In genomic region chr1:168054117-168054516, GRCh38 we compare ENCODE assay signal across 19 cellular contexts.
DNase-seq lines count a peak whose midpoint lies in the region; ATAC-seq and TF ChIP-seq lines count a peak whose summit lies in the region.
"Had no signal": no experiment of that assay in that cellular context is flagged by ENCODE, and none has a peak within 500 bp of the region (broad histone marks: within the 10 kb centered on the region; RNA-seq: fewer than 3 reads in every experiment).

No MANE protein-coding gene starts in this region.

- peak; percentile 41 for ATAC-seq in Right ventricle myocardium inferior
- ATAC-seq in left ventricle myocardium superior, result peak; percentile 77
- ATAC-seq in gastrocnemius medialis, result peak; percentile 80 to 93
- no peak for ATAC-seq in HG02852 (IDR thresholded peaks at IDR 0.05; ENCODE audit: unreplicated experiment)
- no peak for ATAC-seq in GM19351 (IDR thresholded peaks at IDR 0.05; ENCODE audit: unreplicated experiment)
- ATAC-seq: activated naive CD4-positive, alpha-beta T cell treated with anti-CD3 and anti-CD28 coated beads, Interleukin-2, amount 50 U/mL, for 72 hours; GM12878 had no signal

- H2AFZ ChIP-seq in OCI-LY7 (ENCODE audit: low read length), result no peak overlapping the region
- H2AFZ ChIP-seq: PC-9 had no signal

- H3K36me3 ChIP-seq in right atrium auricular region (no peaks in the 10 kb centered on the region), OCI-LY7 (ENCODE audit: insufficient read depth, low read length) (0 out of 2 replicates have a peak, but pooled peaks cover 5% of the 10 kb centered on the region), gastrocnemius medialis (no peaks in the 10 kb centered on the region)

- TF ChIP-seq CTCF in right atrium auricular region (IDR thresholded peaks at IDR 0.05), result no peak
- no peak for TF ChIP-seq CTCF in OCI-LY7 (conservative IDR thresholded peaks at IDR 0.05; ENCODE audit: low read length)
- TF ChIP-seq CTCF in gastrocnemius medialis (IDR thresholded peaks at IDR 0.05 in 4 of 5, conservative IDR thresholded peaks at IDR 0.05 in 1 of 5), result no peak

- POLR2A ChIA-PET in OCI-LY7 (lab: Charles Lee), result interaction anchor here (0.7 to 2.6 kb wide), 4 partner anchors 10 to 29 kb away, joined by 3 to 10 read pairs (median 4); no protein-coding TSS in a partner anchor

- CTCF ChIA-PET in OCI-LY7 (lab: Charles Lee; ENCODE audit: unreplicated experiment), result no interaction called here

- peak overlapping the region in 1 of 2 donors; percentile 62 for H3K27ac ChIP-seq in right atrium auricular region
- H3K27ac ChIP-seq in OCI-LY7 (ENCODE audit: low read depth, low read length, poor library complexity, severe bottlenecking), result no peak overlapping the region
- H3K27ac ChIP-seq in gastrocnemius medialis, result peak overlapping the region; percentile 69 to 76 (median 74)
- H3K27ac ChIP-seq: PC-9, sigmoid colon, upper lobe of left lung had no signal

- H3K79me2 ChIP-seq in OCI-LY7 (ENCODE audit: insufficient read depth, low read depth, low read length), result no peaks in the 10 kb centered on the region

- H3K9me2 ChIP-seq in OCI-LY7 (ENCODE audit: insufficient read depth, low read length), result no peaks in the 10 kb centered on the region

- no peak overlapping the region for H3K4me3 ChIP-seq in right atrium auricular region
- no peak overlapping the region for H3K4me3 ChIP-seq in OCI-LY7 (ENCODE audit: low read depth, low read length, poor library complexity, severe bottlenecking)
- H3K4me3 ChIP-seq in gastrocnemius medialis, result no peak overlapping the region
- H3K4me3 ChIP-seq: GM12878, PC-9, sigmoid colon, upper lobe of left lung had no signal

- no peaks in the 10 kb centered on the region for H4K20me1 ChIP-seq in OCI-LY7 (ENCODE audit: insufficient read depth, low read length)

- BruUV-seq in OCI-LY7 (replicated peaks; lab: Mats Ljungman, UMichigan), result no TSS peak

- H3K4me1 ChIP-seq in right atrium auricular region (peaks cover 0 to 16% of the 10 kb centered on the region in 2 donors), OCI-LY7 (ENCODE audit: insufficient read depth, low read length, poor library complexity, severe bottlenecking) (peaks cover 5% of the 10 kb centered on the region), gastrocnemius medialis (peaks cover 35 to 49% of the 10 kb centered on the region in 2 donors)
- H3K4me1 ChIP-seq: Caco-2 had no signal

- DNase-seq in Right ventricle myocardium inferior (ENCODE audit: missing footprints), result no peak
- no peak for DNase-seq in right atrium auricular region (ENCODE audit: low spot score)
- DNase-seq in OCI-LY7 (ENCODE audit: low spot score), result peak; percentile 15
- DNase-seq in left ventricle myocardium superior, result no peak
- peak; percentile 27 to 55 for DNase-seq in gastrocnemius medialis
- DNase-seq in ecto neural progenitor cell (ENCODE audit: low spot score), result no peak
- DNase-seq: activated CD4-positive, alpha-beta T cell treated with anti-CD3 and anti-CD28 coated beads, Interleukin-2, amount 10 ng/mL, durations not matched to agents 24 days and 14 days; Caco-2; DMS79 treated with DMSO at 0.1 percent for 48 hours; NCI-H1436 treated with DMSO at 0.1 percent for 48 hours; NCI-H524; PC-9; SIG-M5; upper lobe of left lung had no signal

- H3K27me3 ChIP-seq in right atrium auricular region, result no peaks in the 10 kb centered on the region
- H3K27me3 ChIP-seq in gastrocnemius medialis, result no peaks in the 10 kb centered on the region
- H3K27me3 ChIP-seq: sigmoid colon, upper lobe of left lung had no signal

- in situ Hi-C loops in gastrocnemius medialis (cut with MboI; ENCODE audit: low sequenced_read_pairs in 4 of 4), result no loop called here

- no peak for TF ChIP-seq POLR2A in gastrocnemius medialis (IDR thresholded peaks at IDR 0.05)

- intact Hi-C loops in Right ventricle myocardium inferior (cut with DNase I), result no loop called here
- intact Hi-C loops in OCI-LY7 (cut with micrococcal nuclease; ENCODE audit: unreplicated experiment), result no loop called here
- intact Hi-C loops in left ventricle myocardium superior (cut with micrococcal nuclease), result no loop called here
- intact Hi-C loops in gastrocnemius medialis (cut with DNase I; ENCODE audit: low total_unique reads), result loop anchor here (5.0 kb wide), 1 partner anchor 117 kb away; the partner anchor contains the start of genes DCAF6 and MPC2

- no peak overlapping the region for H3K4me2 ChIP-seq in OCI-LY7 (ENCODE audit: low read length)
- H3K4me2 ChIP-seq: PC-9 had no signal

- H3K9me3 ChIP-seq in right atrium auricular region (no peaks in the 10 kb centered on the region), OCI-LY7 (ENCODE audit: low read length) (no peaks in the 10 kb centered on the region), gastrocnemius medialis (no peaks in the 10 kb centered on the region)
- H3K9me3 ChIP-seq: Caco-2, sigmoid colon, upper lobe of left lung had no signal

Comparison
In these comparisons a context has a peak if more than half of its experiments do, and no peak if none do; other contexts are left out.
1. ATAC-seq: peak in Right ventricle myocardium inferior (single experiment), left ventricle myocardium superior (single experiment) and gastrocnemius medialis (2 of 2); none in HG02852 (single experiment) and GM19351 (single experiment).
2. DNase-seq: peak in OCI-LY7 (single experiment) and gastrocnemius medialis (2 of 2); none in Right ventricle myocardium inferior (single experiment), right atrium auricular region (single experiment), left ventricle myocardium superior (single experiment) and ecto neural progenitor cell (single experiment).